ENCODE assay signal across 5 cellular contexts in genomic region chr20:17470521-17470920, GRCh38.
"Had no signal": no experiment of that assay in that cellular context is flagged by ENCODE, and none has a peak within 500 bp of the region (broad histone marks: within the 10 kb centered on the region; RNA-seq: fewer than 3 reads in every experiment).

No MANE protein-coding gene starts in this region.

- H3K9me3 Mint-ChIP-seq: GM23338, H9 had no signal

- ATAC-seq: GM23338 had no signal

- H3K27ac ChIP-seq: HL-60 had no signal

- H3K36me3 Mint-ChIP-seq: IgD-negative memory B cell had no signal

- DNase-seq: H9, HCEC 1CT had no signal

- H3K4me3 Mint-ChIP-seq: GM23338, H9, IgD-negative memory B cell had no signal

- H3K27ac Mint-ChIP-seq: GM23338, H9, IgD-negative memory B cell had no signal

- H3K4me1 Mint-ChIP-seq: IgD-negative memory B cell had no signal

- H3K4me3 ChIP-seq: GM23338 had no signal
